In the genomic region with DNA sequence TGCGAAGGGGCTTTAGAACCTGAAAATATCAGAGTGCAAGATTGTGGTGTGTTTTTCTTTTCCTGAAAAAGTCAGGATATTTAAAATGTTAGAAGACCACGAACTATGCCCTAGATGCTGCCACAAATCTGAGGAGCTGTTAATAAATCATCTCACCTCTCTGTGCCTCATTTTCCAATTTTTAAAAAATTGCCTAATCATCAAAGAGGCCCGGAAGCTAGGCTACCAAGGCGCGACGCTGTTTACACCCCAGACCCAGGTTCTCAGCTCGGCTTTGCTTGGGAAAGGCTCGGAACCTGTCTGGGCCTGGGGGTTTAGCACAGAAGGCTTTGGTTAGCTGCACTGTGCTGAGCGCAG, we compare ENCODE assay signal across 1 cellular context.
TF ChIP-seq lines count a peak whose summit lies in the region.

No MANE protein-coding gene starts in this region.

TF ChIP-seq in SK-N-SH, 30 proteins besides CTCF, POLR2A, EP300 and RAD21 (continued from another document):
- no peak for TF ChIP-seq SMC3 (IDR thresholded peaks at IDR 0.05; ENCODE audit: low read depth, low read length)
- TF ChIP-seq RFX5 (IDR thresholded peaks at IDR 0.05; ENCODE audit: low read length) = no peak
- TF ChIP-seq SIN3A (IDR thresholded peaks at IDR 0.05; ENCODE audit: borderline replicate concordance, low read depth, low read length) = no peak
- no peak for TF ChIP-seq CHD2 (IDR thresholded peaks at IDR 0.05; ENCODE audit: low read length, partially characterized antibody)
- TF ChIP-seq, protein P1, sequence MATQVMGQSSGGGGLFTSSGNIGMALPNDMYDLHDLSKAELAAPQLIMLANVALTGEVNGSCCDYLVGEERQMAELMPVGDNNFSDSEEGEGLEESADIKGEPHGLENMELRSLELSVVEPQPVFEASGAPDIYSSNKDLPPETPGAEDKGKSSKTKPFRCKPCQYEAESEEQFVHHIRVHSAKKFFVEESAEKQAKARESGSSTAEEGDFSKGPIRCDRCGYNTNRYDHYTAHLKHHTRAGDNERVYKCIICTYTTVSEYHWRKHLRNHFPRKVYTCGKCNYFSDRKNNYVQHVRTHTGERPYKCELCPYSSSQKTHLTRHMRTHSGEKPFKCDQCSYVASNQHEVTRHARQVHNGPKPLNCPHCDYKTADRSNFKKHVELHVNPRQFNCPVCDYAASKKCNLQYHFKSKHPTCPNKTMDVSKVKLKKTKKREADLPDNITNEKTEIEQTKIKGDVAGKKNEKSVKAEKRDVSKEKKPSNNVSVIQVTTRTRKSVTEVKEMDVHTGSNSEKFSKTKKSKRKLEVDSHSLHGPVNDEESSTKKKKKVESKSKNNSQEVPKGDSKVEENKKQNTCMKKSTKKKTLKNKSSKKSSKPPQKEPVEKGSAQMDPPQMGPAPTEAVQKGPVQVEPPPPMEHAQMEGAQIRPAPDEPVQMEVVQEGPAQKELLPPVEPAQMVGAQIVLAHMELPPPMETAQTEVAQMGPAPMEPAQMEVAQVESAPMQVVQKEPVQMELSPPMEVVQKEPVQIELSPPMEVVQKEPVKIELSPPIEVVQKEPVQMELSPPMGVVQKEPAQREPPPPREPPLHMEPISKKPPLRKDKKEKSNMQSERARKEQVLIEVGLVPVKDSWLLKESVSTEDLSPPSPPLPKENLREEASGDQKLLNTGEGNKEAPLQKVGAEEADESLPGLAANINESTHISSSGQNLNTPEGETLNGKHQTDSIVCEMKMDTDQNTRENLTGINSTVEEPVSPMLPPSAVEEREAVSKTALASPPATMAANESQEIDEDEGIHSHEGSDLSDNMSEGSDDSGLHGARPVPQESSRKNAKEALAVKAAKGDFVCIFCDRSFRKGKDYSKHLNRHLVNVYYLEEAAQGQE (IDR thresholded peaks at IDR 0.05; ENCODE audit: low read depth, low read length) = no peak
- TF ChIP-seq FOXM1 (IDR thresholded peaks at IDR 0.05; ENCODE audit: low read depth) = no peak
